Comparison of ENCODE assay signal across 12 cellular contexts in the genomic region with DNA sequence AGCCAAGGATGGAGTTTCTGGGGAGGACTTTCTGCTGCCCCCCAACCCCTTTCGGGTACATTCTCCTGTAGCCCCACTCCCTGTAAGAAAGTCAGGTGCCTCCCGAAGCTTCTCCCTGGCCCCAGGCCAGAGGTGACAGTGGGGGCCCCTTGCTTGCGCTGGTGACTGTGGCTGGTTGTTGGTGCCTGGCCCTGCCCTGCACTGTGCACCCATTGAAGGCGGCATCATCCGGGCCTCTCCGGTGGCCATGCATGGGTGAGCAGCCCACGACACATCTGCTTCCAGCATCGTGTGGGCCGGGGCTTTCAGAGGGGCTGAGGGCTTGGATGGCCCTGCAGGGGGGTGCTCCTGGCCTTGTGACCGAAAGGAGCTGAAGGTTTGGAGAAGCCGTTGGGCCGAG.
DNase-seq lines count a peak whose midpoint lies in the region; ATAC-seq and TF ChIP-seq lines count a peak whose summit lies in the region.
"Had no signal": no experiment of that assay in that cellular context is flagged by ENCODE, and none has a peak within 500 bp of the region (broad histone marks: within the 10 kb centered on the region; RNA-seq: fewer than 3 reads in every experiment).

No MANE protein-coding gene starts in this region.

- peaks cover 14% of the 10 kb centered on the region for H3K36me3 Mint-ChIP-seq in CD8-positive, alpha-beta T cell

- peak in 1 of 7 experiments; percentile 58 for DNase-seq in CD8-positive, alpha-beta T cell
- DNase-seq in NCI-H1694 (lab: John Stamatoyannopoulos, UW), result peak; percentile 36
- DNase-seq in psoas muscle, result no peak
- DNase-seq in LoVo (ENCODE audit: low spot score), result no peak
- no peak for DNase-seq in 8988T
- no peak for DNase-seq in NOMO-1 (lab: John Stamatoyannopoulos, UW; ENCODE audit: unreplicated experiment in 2 of 2)
- DNase-seq: activated effector memory CD4-positive, alpha-beta T cell treated with Interleukin-2 at 50 U/mL for 16 hours; HFFc6; NCI-H2107 had no signal

- H3K4me1 ChIP-seq in CD8-positive, alpha-beta T cell (ENCODE audit: insufficient read depth, low read length), result peaks cover 83% of the 10 kb centered on the region
- H3K4me1 ChIP-seq in psoas muscle, result peaks cover 71% of the 10 kb centered on the region

- ATAC-seq in CD8-positive, alpha-beta T cell, result no peak
- no peak for ATAC-seq in psoas muscle
- no peak for ATAC-seq in GM21529 (IDR thresholded peaks at IDR 0.05; ENCODE audit: unreplicated experiment)

- no peaks in the 10 kb centered on the region for H3K9me3 ChIP-seq in CD8-positive, alpha-beta T cell (ENCODE audit: low read length)
- no peaks in the 10 kb centered on the region for H3K9me3 ChIP-seq in psoas muscle

- peaks cover 86% of the 10 kb centered on the region for H3K4me1 Mint-ChIP-seq in CD8-positive, alpha-beta T cell (ENCODE audit: low read depth)

- H3K36me3 ChIP-seq in CD8-positive, alpha-beta T cell (ENCODE audit: insufficient read depth, low read length), result no peaks in the 10 kb centered on the region
- no peaks in the 10 kb centered on the region for H3K36me3 ChIP-seq in psoas muscle (ENCODE audit: insufficient read depth in 1 of 2, low read depth in 1 of 2)

- no peak for TF ChIP-seq CTCF in CD8-positive, alpha-beta T cell (IDR thresholded peaks at IDR 0.05)
- no peak for TF ChIP-seq CTCF in psoas muscle (IDR thresholded peaks at IDR 0.05)

- peak overlapping the region; percentile 18 for H3K4me3 Mint-ChIP-seq in CD8-positive, alpha-beta T cell

- H3K27me3 ChIP-seq in CD8-positive, alpha-beta T cell (ENCODE audit: insufficient read depth, low read length), result no peaks in the 10 kb centered on the region
- H3K27me3 ChIP-seq in psoas muscle (ENCODE audit: insufficient read depth in 3 of 3, low read length in 2 of 3), result no peaks in the 10 kb centered on the region

- H3K27ac Mint-ChIP-seq in CD8-positive, alpha-beta T cell, result peak overlapping the region; percentile 97

- intact Hi-C loops in CD8-positive, alpha-beta T cell (cut with DNase I, micrococcal nuclease), result no loop called here
- intact Hi-C loops in psoas muscle (cut with DNase I), result loop anchor here (5.0 kb wide), 3 partner anchors 35 to 445 kb away; no protein-coding TSS in a partner anchor

- POLR2A ChIA-PET in CD8-positive, alpha-beta T cell (lab: Charles Lee), result interaction anchor here (4.2 to 17.2 kb wide), 5 partner anchors 6 to 23 kb away, joined by 53 to 242 read pairs (median 106); no protein-coding TSS in a partner anchor

- CTCF ChIA-PET in CD8-positive, alpha-beta T cell (lab: Charles Lee), result interaction anchor here (0.9 to 4.4 kb wide), 8 partner anchors 8 to 104 kb away, joined by 3 to 41 read pairs (median 12); no protein-coding TSS in a partner anchor

- H3K9me3 Mint-ChIP-seq in CD8-positive, alpha-beta T cell, result no peaks in the 10 kb centered on the region
- H3K9me3 Mint-ChIP-seq: HFFc6 had no signal

- peak overlapping the region; percentile 13 for H3K4me3 ChIP-seq in CD8-positive, alpha-beta T cell (ENCODE audit: low read depth, low read length)
- no peak overlapping the region for H3K4me3 ChIP-seq in psoas muscle
- H3K4me3 ChIP-seq: K562 had no signal

- no peaks in the 10 kb centered on the region for H3K27me3 Mint-ChIP-seq in CD8-positive, alpha-beta T cell (ENCODE audit: low read depth)

- 65 to 72% (median 68%) methylated on average over 12 of the region's 12 CpGs for WGBS in psoas muscle, 3 donors

- peak overlapping the region; percentile 39 for H3K27ac ChIP-seq in CD8-positive, alpha-beta T cell (ENCODE audit: low read depth, low read length)
- H3K27ac ChIP-seq in cingulate gyrus (ENCODE audit: low read depth, low read length), result peak overlapping the region; percentile 48
- peak overlapping the region; percentile 16 for H3K27ac ChIP-seq in psoas muscle

Comparison
In these comparisons a context has a peak if more than half of its experiments do, and no peak if none do; other contexts are left out.
1. intact Hi-C loops: an anchor here in psoas muscle (5.0 kb wide); none called in CD8-positive, alpha-beta T cell.